Comparison of ENCODE assay signal across 25 cellular contexts in the genomic region with DNA sequence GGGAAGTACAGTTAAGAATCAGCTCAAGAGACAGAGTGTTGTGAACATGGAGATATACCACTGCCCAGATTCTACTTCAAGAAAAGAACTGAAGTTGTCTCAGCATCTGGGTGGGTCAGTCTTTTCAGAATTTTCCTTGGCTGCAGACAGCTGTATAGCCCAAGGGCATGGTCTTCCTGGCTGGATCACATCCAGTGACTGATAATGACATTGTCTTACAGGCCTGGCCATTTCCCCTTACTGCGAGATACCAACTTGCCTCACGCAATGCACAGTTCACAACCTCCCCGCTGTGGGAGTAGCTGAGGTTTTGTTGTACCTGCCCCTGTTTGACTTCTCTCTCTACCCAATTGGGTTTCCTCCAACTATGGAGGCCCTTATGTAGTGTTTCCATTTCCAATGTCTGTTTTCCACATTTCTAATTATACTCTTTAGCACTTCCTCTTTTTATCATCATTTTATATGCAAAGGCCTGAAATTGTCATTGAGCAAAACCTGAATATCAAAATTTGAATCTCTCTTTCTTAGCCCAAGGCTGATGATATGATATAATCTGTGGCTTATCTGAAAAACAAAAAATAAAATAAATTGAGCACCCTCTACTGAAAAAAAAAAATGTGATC.
"Had no signal": no experiment of that assay in that cellular context is flagged by ENCODE, and none has a peak within 500 bp of the region (broad histone marks: within the 10 kb centered on the region; RNA-seq: fewer than 3 reads in every experiment).

No MANE protein-coding gene starts in this region.

- H3K79me2 ChIP-seq: hepatocyte had no signal

- H3K27me3 ChIP-seq: breast epithelium, gastroesophageal sphincter, hepatocyte, ovary, suprapubic skin, tibial artery, upper lobe of right lung had no signal

- H3K4me1 Mint-ChIP-seq: mesothelial cell of epicardium, naive B cell had no signal

- H3K27me3 Mint-ChIP-seq: naive B cell; stimulated activated naive B cell treated with anti-CD40 and anti-IgM and Interleukin-4, amounts not matched to agents 10 μg/mL and 1 μg/mL and 100 μg/mL, for 72 hours had no signal

- H3K9me3 ChIP-seq: breast epithelium, gastroesophageal sphincter, ovary, psoas muscle, suprapubic skin, tibial artery, upper lobe of right lung had no signal

- FAIRE-seq: endothelial cell of umbilical vein had no signal

- H3K4me3 Mint-ChIP-seq: activated T-cell treated with anti-CD3 and anti-CD28 coated beads, Interleukin-2, amount 50 U/mL, for 72 hours; mesothelial cell of epicardium; naive B cell; nephron progenitor cell; stimulated activated naive B cell treated with anti-CD40 and anti-IgM and Interleukin-4, amounts not matched to agents 10 μg/mL and 1 μg/mL and 100 μg/mL, for 72 hours had no signal

- H3K4me2 ChIP-seq: hepatocyte had no signal

- DNase-seq: activated CD4-positive, alpha-beta T cell treated with anti-CD3 and anti-CD28 coated beads for 4 hours; activated CD4-positive, alpha-beta T cell treated with anti-CD3 and anti-CD28 coated beads, Interleukin-2, amount 50 U/mL, for 4 hours; activated naive CD4-positive, alpha-beta T cell; activated T-cell treated with anti-CD3 and anti-CD28 coated beads for 4 hours; activated T-cell treated with anti-CD3 and anti-CD28 coated beads, Interleukin-2, amount 50 U/mL, for 72 hours; central memory CD4-positive, alpha-beta T cell; islet precursor cell; mammary epithelial cell; naive B cell; nephron progenitor cell; ovary; psoas muscle; stimulated activated CD4-positive, alpha-beta T cell treated with anti-CD3 and anti-CD28 coated beads, Interleukin-15, amount 100 ng/mL, for 24 hours; stimulated activated CD4-positive, alpha-beta T cell treated with anti-CD3 and anti-CD28 coated beads, Interleukin-2, amount 100 ng/mL, for 24 hours; stimulated activated naive B cell treated with anti-CD40 and anti-IgM and Interleukin-4, amounts not matched to agents 10 μg/mL and 1 μg/mL and 100 μg/mL, for 72 hours; tibial artery; upper lobe of right lung had no signal

- H3K4me1 ChIP-seq: breast epithelium, gastroesophageal sphincter, psoas muscle, suprapubic skin, tibial artery, upper lobe of right lung had no signal

- H2AFZ ChIP-seq: hepatocyte had no signal

- ATAC-seq: activated naive CD4-positive, alpha-beta T cell treated with anti-CD3 and anti-CD28 coated beads, Interleukin-2, amount 50 U/mL, for 72 hours; activated T-cell treated with anti-CD3 and anti-CD28 coated beads, Interleukin-2, amount 50 U/mL, for 72 hours; gastroesophageal sphincter; psoas muscle; stimulated activated naive B cell treated with anti-CD40 and anti-IgM and Interleukin-4, amounts not matched to agents 10 μg/mL and 1 μg/mL and 100 μg/mL, for 72 hours; upper lobe of right lung had no signal

- H3K36me3 Mint-ChIP-seq: activated naive CD4-positive, alpha-beta T cell treated with anti-CD3 and anti-CD28 coated beads, Interleukin-2, amount 50 U/mL, for 72 hours; mesothelial cell of epicardium; naive B cell; stimulated activated naive B cell treated with anti-CD40 and anti-IgM and Interleukin-4, amounts not matched to agents 10 μg/mL and 1 μg/mL and 100 μg/mL, for 72 hours had no signal

- H3K27ac ChIP-seq: breast epithelium, gastroesophageal sphincter, hepatocyte, ovary, psoas muscle, suprapubic skin, tibial artery, upper lobe of right lung, VCaP had no signal

- H3K9me3 Mint-ChIP-seq: mesothelial cell of epicardium; nephron progenitor cell; stimulated activated naive B cell treated with anti-CD40 and anti-IgM and Interleukin-4, amounts not matched to agents 10 μg/mL and 1 μg/mL and 100 μg/mL, for 72 hours had no signal

- H3K27ac Mint-ChIP-seq: activated naive CD4-positive, alpha-beta T cell treated with anti-CD3 and anti-CD28 coated beads, Interleukin-2, amount 50 U/mL, for 72 hours; activated T-cell treated with anti-CD3 and anti-CD28 coated beads, Interleukin-2, amount 50 U/mL, for 72 hours; mesothelial cell of epicardium; nephron progenitor cell; stimulated activated naive B cell treated with anti-CD40 and anti-IgM and Interleukin-4, amounts not matched to agents 10 μg/mL and 1 μg/mL and 100 μg/mL, for 72 hours had no signal

- H3K4me3 ChIP-seq: breast epithelium, gastroesophageal sphincter, hepatocyte, ovary, psoas muscle, suprapubic skin, tibial artery, upper lobe of right lung had no signal

- H3K36me3 ChIP-seq: breast epithelium, gastroesophageal sphincter, ovary, suprapubic skin, tibial artery, upper lobe of right lung had no signal
